20 cellular contexts compared by ENCODE assay signal in genomic region chr5:118486647-118487046, GRCh38.
DNase-seq lines count a peak whose midpoint lies in the region; ATAC-seq and TF ChIP-seq lines count a peak whose summit lies in the region.
"Had no signal": no experiment of that assay in that cellular context is flagged by ENCODE, and none has a peak within 500 bp of the region (broad histone marks: within the 10 kb centered on the region; RNA-seq: fewer than 3 reads in every experiment).

No MANE protein-coding gene starts in this region.

- H3K79me2 ChIP-seq in hepatocyte: no peaks in the 10 kb centered on the region

- ATAC-seq in GM19023 (IDR thresholded peaks at IDR 0.05; ENCODE audit: unreplicated experiment): no peak
- ATAC-seq in T-helper 17 cell: no peak
- ATAC-seq: A549, HepG2 had no signal

- no peak overlapping the region for H3K27ac Mint-ChIP-seq in T-helper 17 cell

- H3K27ac ChIP-seq in hepatocyte: no peak overlapping the region
- H3K27ac ChIP-seq in mesodermal cell (ENCODE audit: low read depth, low read length, severe bottlenecking): peak overlapping the region; percentile 11
- H3K27ac ChIP-seq: A549, HL-60 had no signal

- no peaks in the 10 kb centered on the region for H3K4me1 Mint-ChIP-seq in T-helper 17 cell

- WGBS in hepatocyte (ENCODE audit: low lambda C conversion rate, missing lambda C conversion rate): 10% methylated on average over 3 of the region's 3 CpGs
- WGBS in mesodermal cell (ENCODE audit: insufficient coverage in 2 of 2), 2 experiments: 100% methylated on average over 1 of the region's 3 CpGs; no CpG with 5 or more reads in 1 of the 2 experiments

- H2AFZ ChIP-seq in hepatocyte: no peak overlapping the region

- peak; percentile 68 for DNase-seq in DMS79 treated with DMSO at 0.1 percent for 48 hours (lab: John Stamatoyannopoulos, UW)
- peak; percentile 33 for DNase-seq in H4 (ENCODE audit: low spot score)
- peak; percentile 7 for DNase-seq in hepatocyte (ENCODE audit: low spot score)
- no peak for DNase-seq in OCI-M1 (lab: John Stamatoyannopoulos, UW)
- DNase-seq in dermis blood vessel endothelial cell: no peak
- DNase-seq in T-helper 17 cell: no peak
- DNase-seq: BE2C, HCEC 1CT, KBM-7, NCI-H1092, NCI-H1436, NCI-H187 treated with DMSO at 0.1 percent for 48 hours, NCI-H2107, NCI-H2227 treated with DMSO at 0.1 percent for 48 hours, NCI-H510A had no signal

- no peak for TF ChIP-seq CTCF in hepatocyte (IDR thresholded peaks at IDR 0.05; ENCODE audit: poor library complexity)

- no peaks in the 10 kb centered on the region for H3K36me3 Mint-ChIP-seq in T-helper 17 cell (ENCODE audit: low read depth)

- H3K27me3 ChIP-seq in hepatocyte: no peaks in the 10 kb centered on the region
- H3K27me3 ChIP-seq: BE2C had no signal

- H4K20me1 ChIP-seq in hepatocyte (ENCODE audit: insufficient read depth, poor library complexity, severe bottlenecking): no peaks in the 10 kb centered on the region

- H3K27me3 Mint-ChIP-seq in T-helper 17 cell: no peaks in the 10 kb centered on the region

- H3K4me1 ChIP-seq in hepatocyte (ENCODE audit: insufficient read depth): no peaks in the 10 kb centered on the region
- peaks cover 6% of the 10 kb centered on the region for H3K4me1 ChIP-seq in mesodermal cell (ENCODE audit: control insufficient read depth, insufficient read depth, low read length, poor library complexity, severe bottlenecking)
- H3K4me1 ChIP-seq: A549, BE2C had no signal

- H3K9me2 ChIP-seq in hepatocyte (replicated peaks; ENCODE audit: insufficient read depth): no peaks in the 10 kb centered on the region

- no peak overlapping the region for H3K4me3 Mint-ChIP-seq in T-helper 17 cell

- H3K9me3 ChIP-seq in hepatocyte (ENCODE audit: low read depth) (no peaks in the 10 kb centered on the region), mesodermal cell (ENCODE audit: control insufficient read depth, low read length) (no peaks in the 10 kb centered on the region), T-helper 17 cell (ENCODE audit: control insufficient read depth, low read length, poor library complexity, severe bottlenecking) (no peaks in the 10 kb centered on the region)
- H3K9me3 ChIP-seq: A549, BE2C had no signal

- H3K36me3 ChIP-seq in hepatocyte (replicated peaks; ENCODE audit: insufficient read depth, low read depth) (no peaks in the 10 kb centered on the region), mesodermal cell (ENCODE audit: control insufficient read depth, insufficient read depth, low read length) (no peaks in the 10 kb centered on the region)
- H3K36me3 ChIP-seq: BE2C had no signal

- H3K4me3 ChIP-seq in hepatocyte (no peak overlapping the region), mesodermal cell (ENCODE audit: extremely low read depth, insufficient read depth, low read length, poor library complexity, severe bottlenecking) (no peak overlapping the region)
- H3K4me3 ChIP-seq: A549 had no signal

- no peak overlapping the region for H3K4me2 ChIP-seq in hepatocyte
- H3K4me2 ChIP-seq: A549 had no signal

Comparison
In these comparisons a context has a peak if more than half of its experiments do, and no peak if none do; other contexts are left out.
1. DNase-seq: peak in DMS79 treated with DMSO at 0.1 percent for 48 hours (single experiment), H4 (single experiment) and hepatocyte (single experiment); none in OCI-M1 (single experiment), dermis blood vessel endothelial cell (single experiment) and T-helper 17 cell (0 of 3).